1 cellular context compared by ENCODE assay signal in the genomic region with DNA sequence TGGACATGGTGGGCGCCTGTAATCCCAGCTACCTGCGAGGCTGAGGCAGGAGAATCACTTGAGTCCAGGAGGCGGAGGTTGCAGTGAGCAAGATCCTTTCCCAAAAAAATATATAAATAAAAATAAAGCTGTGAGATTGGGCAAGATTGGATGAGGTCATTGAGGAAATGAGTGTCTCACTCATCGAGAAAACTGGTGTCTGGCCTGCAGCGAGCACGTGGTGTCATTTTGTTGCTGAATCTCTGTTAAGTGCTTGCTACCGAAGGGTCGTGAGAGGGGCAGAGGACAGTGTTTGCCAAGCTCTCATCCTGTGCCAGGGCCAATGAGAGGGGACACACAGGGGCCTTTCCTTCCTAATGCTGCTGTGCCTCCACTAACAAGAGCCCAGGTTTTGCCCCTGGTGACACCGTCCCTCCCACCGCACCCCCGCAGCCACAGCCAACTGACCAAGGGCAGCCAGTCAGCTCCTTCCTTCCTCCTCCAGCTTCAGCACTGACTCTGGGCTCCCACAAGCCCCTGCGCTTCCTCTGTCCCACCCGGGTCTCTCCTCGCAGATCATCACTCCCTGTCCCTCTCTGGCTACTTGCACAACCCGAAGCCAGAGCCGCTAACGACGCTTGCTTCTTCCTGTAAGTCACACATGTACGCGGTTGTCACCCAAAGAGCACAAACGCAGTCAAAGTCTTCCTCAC.
TF ChIP-seq lines count a peak whose summit lies in the region.

No MANE protein-coding gene starts in this region.

TF ChIP-seq in HepG2, 621 proteins besides CTCF, POLR2A, EP300 and RAD21:
- TF ChIP-seq, protein P1, sequence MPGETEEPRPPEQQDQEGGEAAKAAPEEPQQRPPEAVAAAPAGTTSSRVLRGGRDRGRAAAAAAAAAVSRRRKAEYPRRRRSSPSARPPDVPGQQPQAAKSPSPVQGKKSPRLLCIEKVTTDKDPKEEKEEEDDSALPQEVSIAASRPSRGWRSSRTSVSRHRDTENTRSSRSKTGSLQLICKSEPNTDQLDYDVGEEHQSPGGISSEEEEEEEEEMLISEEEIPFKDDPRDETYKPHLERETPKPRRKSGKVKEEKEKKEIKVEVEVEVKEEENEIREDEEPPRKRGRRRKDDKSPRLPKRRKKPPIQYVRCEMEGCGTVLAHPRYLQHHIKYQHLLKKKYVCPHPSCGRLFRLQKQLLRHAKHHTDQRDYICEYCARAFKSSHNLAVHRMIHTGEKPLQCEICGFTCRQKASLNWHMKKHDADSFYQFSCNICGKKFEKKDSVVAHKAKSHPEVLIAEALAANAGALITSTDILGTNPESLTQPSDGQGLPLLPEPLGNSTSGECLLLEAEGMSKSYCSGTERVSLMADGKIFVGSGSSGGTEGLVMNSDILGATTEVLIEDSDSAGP (CRISPR knock-in tag; IDR thresholded peaks at IDR 0.05; ENCODE audit: borderline replicate concordance), result no peak
- TF ChIP-seq, protein P2, sequence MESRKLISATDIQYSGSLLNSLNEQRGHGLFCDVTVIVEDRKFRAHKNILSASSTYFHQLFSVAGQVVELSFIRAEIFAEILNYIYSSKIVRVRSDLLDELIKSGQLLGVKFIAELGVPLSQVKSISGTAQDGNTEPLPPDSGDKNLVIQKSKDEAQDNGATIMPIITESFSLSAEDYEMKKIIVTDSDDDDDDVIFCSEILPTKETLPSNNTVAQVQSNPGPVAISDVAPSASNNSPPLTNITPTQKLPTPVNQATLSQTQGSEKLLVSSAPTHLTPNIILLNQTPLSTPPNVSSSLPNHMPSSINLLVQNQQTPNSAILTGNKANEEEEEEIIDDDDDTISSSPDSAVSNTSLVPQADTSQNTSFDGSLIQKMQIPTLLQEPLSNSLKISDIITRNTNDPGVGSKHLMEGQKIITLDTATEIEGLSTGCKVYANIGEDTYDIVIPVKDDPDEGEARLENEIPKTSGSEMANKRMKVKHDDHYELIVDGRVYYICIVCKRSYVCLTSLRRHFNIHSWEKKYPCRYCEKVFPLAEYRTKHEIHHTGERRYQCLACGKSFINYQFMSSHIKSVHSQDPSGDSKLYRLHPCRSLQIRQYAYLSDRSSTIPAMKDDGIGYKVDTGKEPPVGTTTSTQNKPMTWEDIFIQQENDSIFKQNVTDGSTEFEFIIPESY (CRISPR knock-in tag; IDR thresholded peaks at IDR 0.05), result peak; percentile 62; the same call in 1 of the 2 replicates
TF ChIP-seq in HepG2: peak in this region for 1.
